Comparison of ENCODE assay signal across 30 cellular contexts in genomic region chr7:38545977-38546376, GRCh38.
DNase-seq lines count a peak whose midpoint lies in the region; ATAC-seq, FAIRE-seq and TF ChIP-seq lines count a peak whose summit lies in the region.
"Had no signal": no experiment of that assay in that cellular context is flagged by ENCODE, and none has a peak within 500 bp of the region (broad histone marks: within the 10 kb centered on the region; RNA-seq: fewer than 3 reads in every experiment).

No MANE protein-coding gene starts in this region.

- H3K36me3 Mint-ChIP-seq in MCF 10A (ENCODE audit: insufficient read depth, unreplicated experiment) (no peaks in the 10 kb centered on the region), WTC11 (no peaks in the 10 kb centered on the region), progenitor cell of endocrine pancreas (ENCODE audit: insufficient read depth) (no peaks in the 10 kb centered on the region)
- H3K36me3 Mint-ChIP-seq in activated CD8-positive, alpha-beta T cell treated with anti-CD3 and anti-CD28 coated beads, Interleukin-2, amount 10 ng/mL, durations not matched to agents 7 days and 5 days (ENCODE audit: low read depth), result no peaks in the 10 kb centered on the region
- H3K36me3 Mint-ChIP-seq: CD4-positive, CD25-positive, alpha-beta regulatory T cell had no signal

- H3K9me2 ChIP-seq in OCI-LY7 (ENCODE audit: insufficient read depth, low read length), result no peaks in the 10 kb centered on the region
- H3K9me2 ChIP-seq: SK-N-SH had no signal

- H3K27me3 ChIP-seq in breast epithelium, result no peaks in the 10 kb centered on the region
- H3K27me3 ChIP-seq in pancreas, result no peaks in the 10 kb centered on the region
- H3K27me3 ChIP-seq: BLaER1, Peyer's patch had no signal

- H3K27ac ChIP-seq in breast epithelium (no peak overlapping the region), OCI-LY7 (ENCODE audit: low read depth, low read length, poor library complexity, severe bottlenecking) (no peak overlapping the region), pancreas (no peak overlapping the region)
- H3K27ac ChIP-seq: BLaER1, KMS-11, Peyer's patch had no signal

- H2AFZ ChIP-seq in OCI-LY7 (ENCODE audit: low read length), result no peak overlapping the region

- POLR2A ChIA-PET in MCF 10A (lab: Yijun Ruan, JAX), result no interaction called here
- POLR2A ChIA-PET in OCI-LY7 (lab: Charles Lee), result interaction anchor here (0.7 kb wide), 1 partner anchor 33 kb away, joined by 3 read pairs; no protein-coding TSS in a partner anchor
- POLR2A ChIA-PET in WTC11 (lab: Charles Lee), result no interaction called here
- POLR2A ChIA-PET in activated CD8-positive, alpha-beta T cell treated with anti-CD3 and anti-CD28 coated beads, Interleukin-2, amount 10 ng/mL, durations not matched to agents 7 days and 5 days (lab: Charles Lee), result no interaction called here

- H3K4me2 ChIP-seq in OCI-LY7 (ENCODE audit: low read length), result no peak overlapping the region
- H3K4me2 ChIP-seq: BLaER1, KMS-11, SK-N-SH had no signal

- ATAC-seq in WTC11 (peak; percentile 67; the same call in 1 of the 2 replicates), pancreas (no peak), GM18909 (IDR thresholded peaks at IDR 0.05; ENCODE audit: poor library complexity, unreplicated experiment) (no peak)
- no peak for ATAC-seq in activated CD8-positive, alpha-beta T cell treated with anti-CD3 and anti-CD28 coated beads, Interleukin-2, amount 10 ng/mL, durations not matched to agents 7 days and 5 days

- H3K4me1 Mint-ChIP-seq in MCF 10A (ENCODE audit: insufficient read depth, unreplicated experiment), result no peaks in the 10 kb centered on the region
- H3K4me1 Mint-ChIP-seq in WTC11, result peaks cover 14% of the 10 kb centered on the region
- H3K4me1 Mint-ChIP-seq in progenitor cell of endocrine pancreas (ENCODE audit: low read depth), result no peaks in the 10 kb centered on the region
- H3K4me1 Mint-ChIP-seq in activated CD8-positive, alpha-beta T cell treated with anti-CD3 and anti-CD28 coated beads, Interleukin-2, amount 10 ng/mL, durations not matched to agents 7 days and 5 days (ENCODE audit: low read depth), result peaks cover 6% of the 10 kb centered on the region
- H3K4me1 Mint-ChIP-seq: CD4-positive, CD25-positive, alpha-beta regulatory T cell had no signal

- no peaks in the 10 kb centered on the region for H3K79me2 ChIP-seq in OCI-LY7 (ENCODE audit: insufficient read depth, low read depth, low read length)

- no peak for FAIRE-seq in pancreas (lab: Jason Lieb, UNC)
- FAIRE-seq: GM12892, GM19239 had no signal

- DNase-seq in MCF 10A (ENCODE audit: unreplicated experiment) (peak; percentile 18), breast epithelium (ENCODE audit: low spot score in 2 of 2) (no peak), OCI-LY7 (ENCODE audit: low spot score) (no peak), WTC11 (ENCODE audit: low spot score) (no peak), progenitor cell of endocrine pancreas (ENCODE audit: low spot score, unreplicated experiment) (no peak), pancreas (no peak)
- no peak for DNase-seq in activated CD8-positive, alpha-beta T cell treated with anti-CD3 and anti-CD28 coated beads, Interleukin-2, amount 10 ng/mL, durations not matched to agents 7 days and 5 days
- DNase-seq: 8988T; ACHN; CD4-positive, CD25-positive, alpha-beta regulatory T cell; DMS153; DND-41; HFFc6; IMR-90; NCI-H1105; NCI-H1436 treated with DMSO at 0.1 percent for 48 hours; NCI-H1930; NCI-H2107; NCI-H446 treated with DMSO at 0.1 percent for 48 hours; NCI-H526; Peyer's patch; SIG-M5; SK-N-SH; SW 1271 had no signal

- H3K27ac Mint-ChIP-seq in MCF 10A (ENCODE audit: low read depth, unreplicated experiment), result no peak overlapping the region
- no peak overlapping the region for H3K27ac Mint-ChIP-seq in WTC11
- no peak overlapping the region for H3K27ac Mint-ChIP-seq in progenitor cell of endocrine pancreas
- H3K27ac Mint-ChIP-seq in activated CD8-positive, alpha-beta T cell treated with anti-CD3 and anti-CD28 coated beads, Interleukin-2, amount 10 ng/mL, durations not matched to agents 7 days and 5 days, result no peak overlapping the region
- H3K27ac Mint-ChIP-seq: CD4-positive, CD25-positive, alpha-beta regulatory T cell; HFFc6 had no signal

- H3K4me3 Mint-ChIP-seq in MCF 10A (ENCODE audit: unreplicated experiment) (no peak overlapping the region), WTC11 (no peak overlapping the region), progenitor cell of endocrine pancreas (ENCODE audit: low read depth) (no peak overlapping the region)
- no peak overlapping the region for H3K4me3 Mint-ChIP-seq in activated CD8-positive, alpha-beta T cell treated with anti-CD3 and anti-CD28 coated beads, Interleukin-2, amount 10 ng/mL, durations not matched to agents 7 days and 5 days
- H3K4me3 Mint-ChIP-seq: CD4-positive, CD25-positive, alpha-beta regulatory T cell; HFFc6 had no signal

- BruUV-seq in MCF 10A (replicated peaks; lab: Mats Ljungman, UMichigan), result no TSS peak
- BruUV-seq in OCI-LY7 (replicated peaks; lab: Mats Ljungman, UMichigan), result no TSS peak

- TF ChIP-seq POLR2A in breast epithelium (IDR thresholded peaks at IDR 0.05), result no peak

- CTCF ChIA-PET in MCF 10A (lab: Yijun Ruan, JAX), result interaction anchor here (1.2 kb wide), 1 partner anchor 10 kb away, joined by 4 read pairs; no protein-coding TSS in a partner anchor
- CTCF ChIA-PET in OCI-LY7 (lab: Charles Lee; ENCODE audit: unreplicated experiment), result no interaction called here
- CTCF ChIA-PET in WTC11 (lab: Charles Lee), result no interaction called here
- CTCF ChIA-PET in activated CD8-positive, alpha-beta T cell treated with anti-CD3 and anti-CD28 coated beads, Interleukin-2, amount 10 ng/mL, durations not matched to agents 7 days and 5 days (lab: Charles Lee), result no interaction called here

- H4K20me1 ChIP-seq in OCI-LY7 (ENCODE audit: insufficient read depth, low read length), result no peaks in the 10 kb centered on the region
- H4K20me1 ChIP-seq: BLaER1 had no signal

- no peaks in the 10 kb centered on the region for H3K36me3 ChIP-seq in breast epithelium
- H3K36me3 ChIP-seq in OCI-LY7 (ENCODE audit: insufficient read depth, low read length), result no peaks in the 10 kb centered on the region
- H3K36me3 ChIP-seq in pancreas, result no peaks in the 10 kb centered on the region
- H3K36me3 ChIP-seq: BLaER1, HAP-1, Peyer's patch had no signal

- H3K9me3 Mint-ChIP-seq in MCF 10A (ENCODE audit: unreplicated experiment), result no peaks in the 10 kb centered on the region
- no peaks in the 10 kb centered on the region for H3K9me3 Mint-ChIP-seq in WTC11
- H3K9me3 Mint-ChIP-seq in progenitor cell of endocrine pancreas (ENCODE audit: low read depth), result no peaks in the 10 kb centered on the region
- no peaks in the 10 kb centered on the region for H3K9me3 Mint-ChIP-seq in activated CD8-positive, alpha-beta T cell treated with anti-CD3 and anti-CD28 coated beads, Interleukin-2, amount 10 ng/mL, durations not matched to agents 7 days and 5 days (ENCODE audit: insufficient read depth)
- H3K9me3 Mint-ChIP-seq: HFFc6 had no signal

- H3K27me3 Mint-ChIP-seq in MCF 10A (ENCODE audit: insufficient read depth, unreplicated experiment), result peaks cover 21% of the 10 kb centered on the region
- no peaks in the 10 kb centered on the region for H3K27me3 Mint-ChIP-seq in WTC11 (ENCODE audit: low read depth)
- H3K27me3 Mint-ChIP-seq in progenitor cell of endocrine pancreas, result no peaks in the 10 kb centered on the region
- H3K27me3 Mint-ChIP-seq in activated CD8-positive, alpha-beta T cell treated with anti-CD3 and anti-CD28 coated beads, Interleukin-2, amount 10 ng/mL, durations not matched to agents 7 days and 5 days (ENCODE audit: low read depth), result peaks cover 6% of the 10 kb centered on the region

- WGBS in pancreas, 2 donors, result 29 to 47% methylated on average over 3 of the region's 3 CpGs

- TF ChIP-seq CTCF in MCF 10A (IDR thresholded peaks at IDR 0.05; ENCODE audit: unreplicated experiment), result no peak
- TF ChIP-seq CTCF in breast epithelium (IDR thresholded peaks at IDR 0.05), result no peak
- TF ChIP-seq CTCF in OCI-LY7 (conservative IDR thresholded peaks at IDR 0.05; ENCODE audit: low read length), result 0 out of 2 replicates have a peak, but pooled peaks have one; percentile 11
- TF ChIP-seq CTCF in WTC11 (IDR thresholded peaks at IDR 0.05), result no peak
- TF ChIP-seq CTCF in progenitor cell of endocrine pancreas (IDR thresholded peaks at IDR 0.05; ENCODE audit: unreplicated experiment), result peak; percentile 11
- no peak for TF ChIP-seq CTCF in pancreas (IDR thresholded peaks at IDR 0.05)

- no peaks in the 10 kb centered on the region for H3K9me3 ChIP-seq in breast epithelium
- no peaks in the 10 kb centered on the region for H3K9me3 ChIP-seq in OCI-LY7 (ENCODE audit: low read length)
- H3K9me3 ChIP-seq in pancreas, result no peaks in the 10 kb centered on the region
- H3K9me3 ChIP-seq: BLaER1, HAP-1, Peyer's patch, SK-N-SH had no signal

- H3K4me1 ChIP-seq in breast epithelium (no peaks in the 10 kb centered on the region), OCI-LY7 (ENCODE audit: insufficient read depth, low read length, poor library complexity, severe bottlenecking) (no peaks in the 10 kb centered on the region), pancreas (no peaks in the 10 kb centered on the region)
- H3K4me1 ChIP-seq: HAP-1, Peyer's patch had no signal

- H3K4me3 ChIP-seq in breast epithelium, result no peak overlapping the region
- H3K4me3 ChIP-seq in OCI-LY7 (ENCODE audit: low read depth, low read length, poor library complexity, severe bottlenecking), result no peak overlapping the region
- no peak overlapping the region for H3K4me3 ChIP-seq in pancreas
- H3K4me3 ChIP-seq: BLaER1, HAP-1, Peyer's patch had no signal

- intact Hi-C loops in MCF 10A (cut with micrococcal nuclease), result no loop called here
- intact Hi-C loops in breast epithelium (cut with DNase I; ENCODE audit: low total_unique reads), result no loop called here
- intact Hi-C loops in OCI-LY7 (cut with micrococcal nuclease; ENCODE audit: unreplicated experiment), result no loop called here
- intact Hi-C loops in pancreas (cut with DNase I), result no loop called here

TF ChIP-seq in WTC11, 78 proteins besides CTCF, POLR2A, EP300 and RAD21 (continues in another document):
- no peak for TF ChIP-seq ZNF219 (CRISPR knock-in tag; IDR thresholded peaks at IDR 0.05; ENCODE audit: borderline replicate concordance)
- no peak for TF ChIP-seq SOX15 (CRISPR knock-in tag; IDR thresholded peaks at IDR 0.05)
- TF ChIP-seq ELF4 (CRISPR knock-in tag; IDR thresholded peaks at IDR 0.05; ENCODE audit: low read depth), result no peak
- TF ChIP-seq HMGA2 (CRISPR knock-in tag; IDR thresholded peaks at IDR 0.05), result no peak
- no peak for TF ChIP-seq PREB (CRISPR knock-in tag; IDR thresholded peaks at IDR 0.05; ENCODE audit: borderline replicate concordance)
- TF ChIP-seq NFYB (CRISPR knock-in tag; conservative IDR thresholded peaks at IDR 0.05; ENCODE audit: low read depth), result no peak
- TF ChIP-seq ETV6 (CRISPR knock-in tag; IDR thresholded peaks at IDR 0.05), result no peak

Comparison
In these comparisons a context has a peak if more than half of its experiments do, and no peak if none do; other contexts are left out.
1. CTCF ChIP-seq: peak in OCI-LY7 (single experiment) and progenitor cell of endocrine pancreas (single experiment); none in MCF 10A (single experiment), breast epithelium (0 of 3), WTC11 (single experiment) and pancreas (0 of 4).